Comparison of ENCODE assay signal across 16 cellular contexts in the genomic region with DNA sequence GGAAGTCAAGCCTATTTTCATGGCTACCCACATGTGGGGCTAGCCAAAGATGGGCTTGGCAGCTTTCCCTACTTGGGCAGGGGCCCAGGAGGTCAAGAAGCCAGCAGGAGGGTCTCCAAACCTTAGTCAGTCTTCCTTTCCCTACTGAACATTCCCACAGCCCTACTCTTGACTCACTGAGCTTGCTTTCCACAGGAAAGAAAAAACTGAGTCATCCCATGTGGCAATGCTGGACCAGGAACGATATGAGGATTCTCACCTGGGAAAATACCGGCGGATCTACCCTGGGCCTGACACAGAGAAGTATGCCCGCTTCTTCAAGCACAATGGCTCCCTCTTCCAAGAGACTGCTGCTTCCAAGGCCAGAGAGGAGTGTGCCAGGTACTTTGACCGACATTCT. TPM values are rescaled to one million over a fixed set of nuclear protein-coding genes. Genes with fewer than 3 reads are reported as not detected.
A peak's percentile ranks its signal among the peaks of the same experiment; 100 is the strongest.
DNase-seq lines count a peak whose midpoint lies in the region; ATAC-seq and TF ChIP-seq lines count a peak whose summit lies in the region.
"Had no signal": no experiment of that assay in that cellular context is flagged by ENCODE, and none has a peak within 500 bp of the region (broad histone marks: within the 10 kb centered on the region; RNA-seq: fewer than 3 reads in every experiment).

No MANE protein-coding gene starts in this region.

- no peak overlapping the region for H2AFZ ChIP-seq in MM.1S (ENCODE audit: low read length)

- H4K20me1 ChIP-seq in MM.1S (ENCODE audit: insufficient read depth, low read length): no peaks in the 10 kb centered on the region

- H3K27ac ChIP-seq in gastrocnemius medialis (peak overlapping the region in 3 of 4 donors; percentile 28 to 49 (median 37)), MM.1S (ENCODE audit: low read length) (no peak overlapping the region)
- H3K27ac ChIP-seq: pancreas had no signal

- peak; percentile 30 for DNase-seq in HCEC 1CT
- DNase-seq in amniotic epithelial cell (ENCODE audit: low read depth): peak; percentile 88
- peak; percentile 80 for DNase-seq in fibroblast of mammary gland (ENCODE audit: low read depth)
- no peak for DNase-seq in gastrocnemius medialis
- DNase-seq in activated CD4-positive, alpha-beta T cell treated with anti-CD3 and anti-CD28 coated beads, Interleukin-2, amount 50 U/mL, for 48 hours: no peak
- no peak for DNase-seq in MM.1S
- DNase-seq: activated CD4-positive, alpha-beta T cell treated with anti-CD3 and anti-CD28 coated beads for 48 hours; amniotic stem cell; BE2C; NCI-H2029; NCI-H748 treated with DMSO at 0.1 percent for 48 hours; Right ventricle myocardium superior; T-helper 2 cell had no signal

- in situ Hi-C loops in gastrocnemius medialis (cut with MboI; ENCODE audit: low sequenced_read_pairs in 4 of 4): no loop called here

- H3K9me2 ChIP-seq in MM.1S (replicated peaks; ENCODE audit: insufficient read depth, low read length): no peaks in the 10 kb centered on the region

- H3K27me3 ChIP-seq in gastrocnemius medialis (no peaks in the 10 kb centered on the region), MM.1S (replicated peaks; ENCODE audit: insufficient read depth, low read length) (no peaks in the 10 kb centered on the region)
- H3K27me3 ChIP-seq: BE2C, pancreas had no signal

- TF ChIP-seq POLR2A in gastrocnemius medialis (IDR thresholded peaks at IDR 0.05): no peak

- H3K4me3 ChIP-seq in fibroblast of mammary gland (ENCODE audit: control insufficient read depth, low read depth, low read length): no peak overlapping the region
- H3K4me3 ChIP-seq in gastrocnemius medialis: no peak overlapping the region
- no peak overlapping the region for H3K4me3 ChIP-seq in MM.1S (ENCODE audit: low read length)
- H3K4me3 ChIP-seq: pancreas had no signal

- H3K9ac ChIP-seq in MM.1S (ENCODE audit: low read length): no peak overlapping the region

- H3F3A ChIP-seq in MM.1S (ENCODE audit: insufficient read depth, low read length): peaks cover 17% of the 10 kb centered on the region; the same call in 1 of the 2 replicates

- H3K79me2 ChIP-seq in MM.1S (ENCODE audit: low read length): peaks cover 16% of the 10 kb centered on the region

- H3K4me2 ChIP-seq in MM.1S (ENCODE audit: low read depth, low read length): no peak overlapping the region

- H3K4me1 ChIP-seq in gastrocnemius medialis (peaks cover 16 to 17% of the 10 kb centered on the region in 2 donors), MM.1S (ENCODE audit: low read length) (peaks cover 23% of the 10 kb centered on the region)
- H3K4me1 ChIP-seq: BE2C had no signal

- H3K36me3 ChIP-seq in gastrocnemius medialis (peaks cover 0 to 2% of the 10 kb centered on the region in 2 donors), MM.1S (replicated peaks; ENCODE audit: insufficient read depth, low read length) (no peaks in the 10 kb centered on the region)
- H3K36me3 ChIP-seq: BE2C, pancreas had no signal

- no peak for ATAC-seq in gastrocnemius medialis
- ATAC-seq in HG03469 (IDR thresholded peaks at IDR 0.05; ENCODE audit: unreplicated experiment): no peak
- no peak for ATAC-seq in HG02642 (IDR thresholded peaks at IDR 0.05; ENCODE audit: poor library complexity, unreplicated experiment)
- ATAC-seq: pancreas had no signal

- no peak for TF ChIP-seq CTCF in fibroblast of mammary gland (conservative IDR thresholded peaks at IDR 0.05; ENCODE audit: control insufficient read depth, insufficient read depth, low read depth, low read length)
- no peak for TF ChIP-seq CTCF in gastrocnemius medialis (IDR thresholded peaks at IDR 0.05 in 4 of 5, conservative IDR thresholded peaks at IDR 0.05 in 1 of 5)
- no peak for TF ChIP-seq CTCF in MM.1S (IDR thresholded peaks at IDR 0.05; ENCODE audit: low read length)

- no peaks in the 10 kb centered on the region for H3K9me3 ChIP-seq in gastrocnemius medialis
- no peaks in the 10 kb centered on the region for H3K9me3 ChIP-seq in MM.1S (replicated peaks; ENCODE audit: insufficient read depth, low read length)
- H3K9me3 ChIP-seq: BE2C, pancreas had no signal

- intact Hi-C loops in gastrocnemius medialis (cut with DNase I; ENCODE audit: low total_unique reads): no loop called here

RNA-seq across cellular contexts. Expression of gene NGRN, which starts 3.7 kb away (rescaled TPM):
- total RNA-seq in gastrocnemius medialis: 100 to 1,000 TPM; 160 to 323 (median 274) TPM

RNA-seq across cellular contexts. Expression of gene TTLL13, which starts 12.5 kb away (rescaled TPM):
- total RNA-seq in gastrocnemius medialis: not detected
- total RNA-seq: Right ventricle myocardium superior had no signal

RNA-seq across cellular contexts. Expression of gene GDPGP1, which starts 27.8 kb away (rescaled TPM):
- 1 to 10 TPM; 1.8 to 6.9 (median 4.3) TPM for total RNA-seq in gastrocnemius medialis

RNA-seq across cellular contexts. Expression of gene CIB1, which starts 28.1 kb away (rescaled TPM):
- total RNA-seq in gastrocnemius medialis: 10 to 100 TPM; 15.5 to 43.4 (median 30.7) TPM

Comparison
In these comparisons a context has a peak if more than half of its experiments do, and no peak if none do; other contexts are left out.
1. DNase-seq: peak in HCEC 1CT (single experiment), amniotic epithelial cell (single experiment) and fibroblast of mammary gland (single experiment); none in gastrocnemius medialis (0 of 2), activated CD4-positive, alpha-beta T cell treated with anti-CD3 and anti-CD28 coated beads, Interleukin-2, amount 50 U/mL, for 48 hours (0 of 2) and MM.1S (single experiment).